ENCODE assay signal across 37 cellular contexts in genomic region chr5:9263656-9264055, GRCh38.
"Had no signal": no experiment of that assay in that cellular context is flagged by ENCODE, and none has a peak within 500 bp of the region (broad histone marks: within the 10 kb centered on the region; RNA-seq: fewer than 3 reads in every experiment).

No MANE protein-coding gene starts in this region.

- H3K27ac Mint-ChIP-seq: activated B cell treated with CpG ODN at 0.5 μM for 24 hours; activated CD4-positive, alpha-beta memory T cell treated with anti-CD3 and anti-CD28 coated beads for 36 hours; activated CD4-positive, alpha-beta T cell treated with anti-CD3 and anti-CD28 coated beads, Interleukin-2, amount 10 ng/mL, durations not matched to agents 24 days and 14 days; activated CD8-positive, alpha-beta memory T cell treated with anti-CD3 and anti-CD28 coated beads, Interleukin-2, amount 10 ng/mL, durations not matched to agents 7 days and 5 days; activated CD8-positive, alpha-beta T cell treated with anti-CD3 and anti-CD28 coated beads, Interleukin-2, amount 10 ng/mL, durations not matched to agents 7 days and 5 days; activated naive CD4-positive, alpha-beta T cell treated with anti-CD3 and anti-CD28 coated beads for 36 hours; activated naive CD4-positive, alpha-beta T cell treated with anti-CD3 and anti-CD28 coated beads, Interleukin-2, amount 50 U/mL, for 24 hours; activated naive CD8-positive, alpha-beta T cell treated with anti-CD3 and anti-CD28 coated beads for 36 hours; activated naive CD8-positive, alpha-beta T cell treated with anti-CD3 and anti-CD28 coated beads, Interleukin-2, amount 50 U/mL, for 24 hours; activated T-helper 1 cell treated with anti-CD3 and anti-CD28 coated beads, Interleukin-12 subunit alpha, Interleukin-12 subunit beta, Interleukin-2, Interleukin-4 antibody, amounts not matched to agents 30 ng/mL and 10 ng/mL and 1 ng/mL, durations not matched to agents 14 hours and 24 hours and 36 hours; activated T-helper 2 cell treated with anti-CD3 and anti-CD28 coated beads, Interferon-gamma antibody, Interleukin-2, Interleukin-4, amounts not matched to agents 10 μg/mL and 5 μg/mL and 100 μg/mL, durations not matched to agents 14 hours and 24 hours and 36 hours; effector memory CD8-positive, alpha-beta T cell; T-cell; T-helper 1 cell treated with Interleukin-12 subunit alpha and Interleukin-12 subunit beta and Interleukin-4 antibody, amounts not matched to agents 30 μg/mL and 1 μg/mL, for 36 hours had no signal

- DNase-seq: activated B cell treated with CpG ODN at 0.5 μM for 24 hours; activated CD4-positive, alpha-beta memory T cell treated with anti-CD3 and anti-CD28 coated beads for 36 hours; activated CD4-positive, alpha-beta T cell treated with anti-CD3 and anti-CD28 coated beads, Interleukin-2, amount 10 ng/mL, durations not matched to agents 24 days and 14 days; activated CD8-positive, alpha-beta memory T cell treated with anti-CD3 and anti-CD28 coated beads, Interleukin-2, amount 10 ng/mL, durations not matched to agents 7 days and 5 days; activated CD8-positive, alpha-beta memory T cell treated with anti-CD3 and anti-CD28 coated beads, Interleukin-2, amount 50 U/mL, for 4 hours; activated CD8-positive, alpha-beta T cell treated with anti-CD3 and anti-CD28 coated beads, Interleukin-2, amount 10 ng/mL, durations not matched to agents 7 days and 5 days; activated effector memory CD4-positive, alpha-beta T cell treated with anti-CD3 and anti-CD28 coated beads, Interleukin-2, amount 50 U/mL, for 16 hours; activated naive CD4-positive, alpha-beta T cell treated with anti-CD3 and anti-CD28 coated beads for 36 hours; activated naive CD8-positive, alpha-beta T cell treated with anti-CD3 and anti-CD28 coated beads for 36 hours; activated naive CD8-positive, alpha-beta T cell treated with anti-CD3 and anti-CD28 coated beads, Interleukin-2, amount 50 U/mL, for 24 hours; activated T-cell treated with anti-CD3 and anti-CD28 coated beads, Interleukin-2, amount 50 U/mL, for 1 hour; activated T-cell treated with anti-CD3 and anti-CD28 coated beads, Interleukin-2, amount 50 U/mL, for 48 hours; adrenal gland; cortex of kidney; dermis blood vessel endothelial cell; effector CD4-positive, alpha-beta T cell; effector memory CD8-positive, alpha-beta T cell; erythroblast; foreskin keratinocyte; gastrocnemius medialis; glutamatergic neuron; heart left ventricle; SW 1271; T-cell; T-helper 9 cell; WERI-Rb-1 had no signal

- H3K9me3 ChIP-seq: adrenal gland, ascending aorta, breast epithelium, esophagus muscularis mucosa, gastrocnemius medialis, heart left ventricle had no signal

- H3K4me1 Mint-ChIP-seq: activated B cell treated with CpG ODN at 0.5 μM for 24 hours; activated CD4-positive, alpha-beta T cell treated with anti-CD3 and anti-CD28 coated beads, Interleukin-2, amount 10 ng/mL, durations not matched to agents 24 days and 14 days; activated CD8-positive, alpha-beta memory T cell treated with anti-CD3 and anti-CD28 coated beads, Interleukin-2, amount 10 ng/mL, durations not matched to agents 7 days and 5 days; activated naive CD4-positive, alpha-beta T cell treated with anti-CD3 and anti-CD28 coated beads, Interleukin-2, amount 50 U/mL, for 24 hours; activated naive CD8-positive, alpha-beta T cell treated with anti-CD3 and anti-CD28 coated beads for 36 hours; activated naive CD8-positive, alpha-beta T cell treated with anti-CD3 and anti-CD28 coated beads, Interleukin-2, amount 50 U/mL, for 24 hours; central memory CD8-positive, alpha-beta T cell; T-cell had no signal

- H3K4me1 ChIP-seq: adrenal gland, breast epithelium, gastrocnemius medialis had no signal

- ATAC-seq: activated CD4-positive, CD25-positive, alpha-beta regulatory T cell treated with anti-CD3 and anti-CD28 coated beads, Interleukin-2, amount 50 U/mL, for 24 hours; activated CD8-positive, alpha-beta memory T cell treated with anti-CD3 and anti-CD28 coated beads, Interleukin-2, amount 10 ng/mL, durations not matched to agents 7 days and 5 days; activated CD8-positive, alpha-beta T cell treated with anti-CD3 and anti-CD28 coated beads, Interleukin-2, amount 10 ng/mL, durations not matched to agents 7 days and 5 days; activated naive CD8-positive, alpha-beta T cell treated with anti-CD3 and anti-CD28 coated beads, Interleukin-2, amount 50 U/mL, for 24 hours; effector memory CD8-positive, alpha-beta T cell; foreskin keratinocyte; gastrocnemius medialis; heart left ventricle; T-cell had no signal

- H3K27me3 Mint-ChIP-seq: activated B cell treated with CpG ODN at 0.5 μM for 24 hours; activated CD4-positive, alpha-beta memory T cell treated with anti-CD3 and anti-CD28 coated beads for 36 hours; activated CD4-positive, alpha-beta T cell treated with anti-CD3 and anti-CD28 coated beads, Interleukin-2, amount 10 ng/mL, durations not matched to agents 24 days and 14 days; activated CD8-positive, alpha-beta memory T cell treated with anti-CD3 and anti-CD28 coated beads, Interleukin-2, amount 10 ng/mL, durations not matched to agents 7 days and 5 days; activated naive CD4-positive, alpha-beta T cell treated with anti-CD3 and anti-CD28 coated beads, Interleukin-2, amount 50 U/mL, for 24 hours; activated naive CD8-positive, alpha-beta T cell treated with anti-CD3 and anti-CD28 coated beads for 36 hours; activated naive CD8-positive, alpha-beta T cell treated with anti-CD3 and anti-CD28 coated beads, Interleukin-2, amount 50 U/mL, for 24 hours; brain; central memory CD8-positive, alpha-beta T cell; effector memory CD8-positive, alpha-beta T cell; T-cell had no signal

- H3K36me3 Mint-ChIP-seq: activated CD4-positive, alpha-beta memory T cell treated with anti-CD3 and anti-CD28 coated beads for 36 hours; activated CD8-positive, alpha-beta memory T cell treated with anti-CD3 and anti-CD28 coated beads, Interleukin-2, amount 10 ng/mL, durations not matched to agents 7 days and 5 days; activated naive CD4-positive, alpha-beta T cell treated with anti-CD3 and anti-CD28 coated beads, Interleukin-2, amount 50 U/mL, for 24 hours; activated naive CD8-positive, alpha-beta T cell treated with anti-CD3 and anti-CD28 coated beads for 36 hours; T-cell had no signal

- H3K4me3 Mint-ChIP-seq: activated B cell treated with CpG ODN at 0.5 μM for 24 hours; activated CD4-positive, alpha-beta memory T cell treated with anti-CD3 and anti-CD28 coated beads for 36 hours; activated CD4-positive, alpha-beta T cell treated with anti-CD3 and anti-CD28 coated beads, Interleukin-2, amount 10 ng/mL, durations not matched to agents 24 days and 14 days; activated CD8-positive, alpha-beta memory T cell treated with anti-CD3 and anti-CD28 coated beads, Interleukin-2, amount 10 ng/mL, durations not matched to agents 7 days and 5 days; activated CD8-positive, alpha-beta T cell treated with anti-CD3 and anti-CD28 coated beads, Interleukin-2, amount 10 ng/mL, durations not matched to agents 7 days and 5 days; activated naive CD4-positive, alpha-beta T cell treated with anti-CD3 and anti-CD28 coated beads for 36 hours; activated naive CD4-positive, alpha-beta T cell treated with anti-CD3 and anti-CD28 coated beads, Interleukin-2, amount 50 U/mL, for 24 hours; activated naive CD8-positive, alpha-beta T cell treated with anti-CD3 and anti-CD28 coated beads for 36 hours; activated naive CD8-positive, alpha-beta T cell treated with anti-CD3 and anti-CD28 coated beads, Interleukin-2, amount 50 U/mL, for 24 hours; activated T-helper 1 cell treated with anti-CD3 and anti-CD28 coated beads, Interleukin-12 subunit alpha, Interleukin-12 subunit beta, Interleukin-2, Interleukin-4 antibody, amounts not matched to agents 30 ng/mL and 10 ng/mL and 1 ng/mL, durations not matched to agents 14 hours and 24 hours and 36 hours; brain; central memory CD8-positive, alpha-beta T cell; effector memory CD8-positive, alpha-beta T cell; T-cell; T-helper 1 cell treated with Interleukin-12 subunit alpha and Interleukin-12 subunit beta and Interleukin-4 antibody, amounts not matched to agents 30 μg/mL and 1 μg/mL, for 36 hours had no signal

- H3K9me3 Mint-ChIP-seq: activated B cell treated with CpG ODN at 0.5 μM for 24 hours; activated naive CD8-positive, alpha-beta T cell treated with anti-CD3 and anti-CD28 coated beads for 36 hours had no signal

- H3K36me3 ChIP-seq: adrenal gland, ascending aorta, breast epithelium, esophagus muscularis mucosa, gastrocnemius medialis, heart left ventricle, WERI-Rb-1 had no signal

- H3K27ac ChIP-seq: adrenal gland, ascending aorta, esophagus muscularis mucosa, foreskin keratinocyte, gastrocnemius medialis, WERI-Rb-1 had no signal

- FAIRE-seq: colon had no signal

- H3K27me3 ChIP-seq: adrenal gland, ascending aorta, breast epithelium, esophagus muscularis mucosa, foreskin keratinocyte, gastrocnemius medialis, heart left ventricle had no signal

- H3K4me3 ChIP-seq: adrenal gland, ascending aorta, breast epithelium, esophagus muscularis mucosa, gastrocnemius medialis, heart left ventricle had no signal
